9 cellular contexts compared by ENCODE assay signal in the genomic region with DNA sequence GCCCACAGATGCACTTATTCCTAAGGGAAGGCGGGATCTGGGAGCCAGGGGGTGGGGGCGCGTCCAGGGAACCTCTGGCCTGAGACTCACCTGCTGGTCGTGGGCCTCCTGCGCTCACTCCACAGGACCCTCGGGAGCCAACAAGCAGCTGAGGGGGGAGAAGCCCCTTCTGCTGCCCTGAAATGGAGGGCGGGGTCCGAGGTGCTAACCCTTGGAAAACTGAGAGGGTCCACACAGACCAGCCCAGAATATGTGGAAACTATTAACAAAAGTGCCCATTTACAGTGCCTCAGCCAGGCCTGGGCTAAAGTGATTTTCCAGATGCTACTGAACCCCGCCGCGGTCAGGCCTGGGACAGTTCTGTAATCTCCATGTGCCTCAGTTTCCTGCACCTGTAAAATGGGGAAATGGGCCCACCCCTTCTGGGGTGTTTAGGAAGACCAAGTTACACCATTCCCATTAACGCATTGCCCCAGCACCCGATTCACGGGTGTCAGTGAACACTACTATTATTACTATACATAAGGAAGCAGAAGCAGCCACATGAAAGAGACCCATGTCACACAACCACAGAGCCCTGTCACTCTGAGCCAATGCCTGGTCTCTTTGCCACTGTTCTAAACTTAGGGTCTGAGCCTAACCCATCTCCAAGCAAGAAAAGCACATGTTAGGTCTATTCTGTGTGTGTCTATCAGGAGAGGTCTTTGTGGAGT. TPM values are rescaled to one million over a fixed set of nuclear protein-coding genes. Genes with fewer than 3 reads are reported as not detected.
A peak's percentile ranks its signal among the peaks of the same experiment; 100 is the strongest.
DNase-seq lines count a peak whose midpoint lies in the region; ATAC-seq and TF ChIP-seq lines count a peak whose summit lies in the region.
"Had no signal": no experiment of that assay in that cellular context is flagged by ENCODE, and none has a peak within 500 bp of the region (broad histone marks: within the 10 kb centered on the region; RNA-seq: fewer than 3 reads in every experiment).

No MANE protein-coding gene starts in this region.

- CTCF ChIA-PET in CD8-positive, alpha-beta memory T cell (lab: Charles Lee) = no interaction called here

- intact Hi-C loops in sigmoid colon (cut with DNase I) = loop anchor here (10.0 kb wide), 2 partner anchors 91 to 811 kb away; partner anchors contain the start of gene MAPK8

- no peak overlapping the region for H3K4me3 ChIP-seq in CD8-positive, alpha-beta memory T cell (ENCODE audit: low read length)
- H3K4me3 ChIP-seq in hepatocyte (no peak overlapping the region), sigmoid colon (peak overlapping the region in 3 of 4 donors; percentile 65 to 77 (median 72))

- no peaks in the 10 kb centered on the region for H4K20me1 ChIP-seq in hepatocyte (ENCODE audit: insufficient read depth, poor library complexity, severe bottlenecking)

- H3K9me2 ChIP-seq in hepatocyte (replicated peaks; ENCODE audit: insufficient read depth) = no peaks in the 10 kb centered on the region

- H3K4me3 Mint-ChIP-seq in CD8-positive, alpha-beta memory T cell = peak overlapping the region in 6 of 7 donors; percentile 23 to 71 (median 63)
- peak overlapping the region; percentile 14 for H3K4me3 Mint-ChIP-seq in T-helper 2 cell treated with Interferon-gamma antibody and Interleukin-4, amounts not matched to agents 5 μg/mL and 100 μg/mL, for 36 hours

- H3K27ac Mint-ChIP-seq in CD8-positive, alpha-beta memory T cell = peak overlapping the region in 1 of 8 donors; percentile 33
- no peak overlapping the region for H3K27ac Mint-ChIP-seq in T-helper 2 cell treated with Interferon-gamma antibody and Interleukin-4, amounts not matched to agents 5 μg/mL and 100 μg/mL, for 36 hours

- peak overlapping the region; percentile 61 for H3K4me2 ChIP-seq in hepatocyte

- H2AFZ ChIP-seq in hepatocyte = no peak overlapping the region

- no peak for TF ChIP-seq POLR2A in sigmoid colon (IDR thresholded peaks at IDR 0.05)

- H3K27me3 Mint-ChIP-seq in CD8-positive, alpha-beta memory T cell = peaks cover 21 to 31% of the 10 kb centered on the region in 2 donors
- H3K27me3 Mint-ChIP-seq in T-helper 2 cell treated with Interferon-gamma antibody and Interleukin-4, amounts not matched to agents 5 μg/mL and 100 μg/mL, for 36 hours (ENCODE audit: low read depth) = peaks cover 31% of the 10 kb centered on the region

- no peaks in the 10 kb centered on the region for H3K27me3 ChIP-seq in CD8-positive, alpha-beta memory T cell (ENCODE audit: insufficient read depth, low read length, poor library complexity, severe bottlenecking)
- H3K27me3 ChIP-seq in hepatocyte (peaks cover 27% of the 10 kb centered on the region), sigmoid colon (no peaks in the 10 kb centered on the region)

- DNase-seq in CD8-positive, alpha-beta memory T cell = no peak
- DNase-seq in T-helper 2 cell treated with Interferon-gamma antibody and Interleukin-4, amounts not matched to agents 5 μg/mL and 100 μg/mL, for 36 hours (ENCODE audit: low spot score) = peak; percentile 12
- no peak for DNase-seq in hepatocyte (ENCODE audit: low spot score)
- no peak for DNase-seq in sigmoid colon
- no peak for DNase-seq in COLO829 (ENCODE audit: low spot score)
- DNase-seq in NCI-H146 treated with DMSO at 0.1 percent for 48 hours (lab: John Stamatoyannopoulos, UW; ENCODE audit: unreplicated experiment) = no peak
- no peak for DNase-seq in SKM-1 treated with dmso at 0.1 percent for 144 hours (lab: John Stamatoyannopoulos, UW; ENCODE audit: unreplicated experiment)

- TF ChIP-seq CTCF in hepatocyte (IDR thresholded peaks at IDR 0.05; ENCODE audit: poor library complexity) (no peak), sigmoid colon (IDR thresholded peaks at IDR 0.05) (no peak)

- H3K9me3 ChIP-seq in CD8-positive, alpha-beta memory T cell (ENCODE audit: low read length) = no peaks in the 10 kb centered on the region
- H3K9me3 ChIP-seq in hepatocyte (ENCODE audit: low read depth) = no peaks in the 10 kb centered on the region
- no peaks in the 10 kb centered on the region for H3K9me3 ChIP-seq in sigmoid colon

- 92% methylated on average over 13 of the region's 14 CpGs for WGBS in hepatocyte (ENCODE audit: low lambda C conversion rate, missing lambda C conversion rate)
- 75 to 82% methylated on average over 14 of the region's 14 CpGs for WGBS in sigmoid colon, 2 donors

- no peaks in the 10 kb centered on the region for H3K36me3 Mint-ChIP-seq in CD8-positive, alpha-beta memory T cell
- H3K36me3 Mint-ChIP-seq in T-helper 2 cell treated with Interferon-gamma antibody and Interleukin-4, amounts not matched to agents 5 μg/mL and 100 μg/mL, for 36 hours (ENCODE audit: low read depth) = no peaks in the 10 kb centered on the region

- no peaks in the 10 kb centered on the region for H3K36me3 ChIP-seq in CD8-positive, alpha-beta memory T cell (ENCODE audit: insufficient read depth, low read length)
- H3K36me3 ChIP-seq in hepatocyte (replicated peaks; ENCODE audit: insufficient read depth, low read depth) (no peaks in the 10 kb centered on the region), sigmoid colon (no peaks in the 10 kb centered on the region)

- no peaks in the 10 kb centered on the region for H3K9me3 Mint-ChIP-seq in CD8-positive, alpha-beta memory T cell
- H3K9me3 Mint-ChIP-seq in T-helper 2 cell treated with Interferon-gamma antibody and Interleukin-4, amounts not matched to agents 5 μg/mL and 100 μg/mL, for 36 hours = no peaks in the 10 kb centered on the region

- H3K4me1 Mint-ChIP-seq in CD8-positive, alpha-beta memory T cell = peaks cover 3 to 9% (median 8%) of the 10 kb centered on the region in 3 donors
- H3K4me1 Mint-ChIP-seq in T-helper 2 cell treated with Interferon-gamma antibody and Interleukin-4, amounts not matched to agents 5 μg/mL and 100 μg/mL, for 36 hours (ENCODE audit: low read depth) = peaks cover 8% of the 10 kb centered on the region

- no peak for TF ChIP-seq EP300 in sigmoid colon (IDR thresholded peaks at IDR 0.05)

- no peak for ATAC-seq in GM18502 (IDR thresholded peaks at IDR 0.05; ENCODE audit: poor library complexity, unreplicated experiment)

- no peaks in the 10 kb centered on the region for H3K79me2 ChIP-seq in hepatocyte

- POLR2A ChIA-PET in CD8-positive, alpha-beta memory T cell (lab: Charles Lee) = no interaction called here

- H3K4me1 ChIP-seq in CD8-positive, alpha-beta memory T cell (ENCODE audit: insufficient read depth, low read length) = no peaks in the 10 kb centered on the region
- peaks cover 8% of the 10 kb centered on the region for H3K4me1 ChIP-seq in hepatocyte (ENCODE audit: insufficient read depth)
- peaks cover 0 to 35% (median 15%) of the 10 kb centered on the region in 4 donors for H3K4me1 ChIP-seq in sigmoid colon

- H3K27ac ChIP-seq in CD8-positive, alpha-beta memory T cell (ENCODE audit: low read depth, low read length) = no peak overlapping the region
- H3K27ac ChIP-seq in hepatocyte (no peak overlapping the region), sigmoid colon (peak overlapping the region in 3 of 4 donors; percentile 35 to 63 (median 62))

RNA-seq across cellular contexts. Expression of gene VSTM4, which starts 0.6 kb away (rescaled TPM):
- under 1 TPM; 0.07 to 0.09 TPM for total RNA-seq in CD8-positive, alpha-beta memory T cell
- not detected for polyA plus RNA-seq in CD8-positive, alpha-beta memory T cell
- 6.5 and 10.2 TPM in 2 replicates for total RNA-seq in hepatocyte
- 8.5 and 9.0 TPM in 2 replicates for polyA plus RNA-seq in hepatocyte
- total RNA-seq in sigmoid colon = 10 to 100 TPM in 2 of 4 donors, 1 to 10 TPM in 2; 9.5 to 13.3 (median 10.9) TPM
- 1 to 10 TPM in 2 of 3 donors, under 1 TPM in 1; 0.23 to 3.3 (median 1.2) TPM for polyA plus RNA-seq in sigmoid colon

RNA-seq across cellular contexts. Expression of gene FAM170B, which starts 17.9 kb away (rescaled TPM):
- not detected for total RNA-seq in CD8-positive, alpha-beta memory T cell
- not detected for polyA plus RNA-seq in CD8-positive, alpha-beta memory T cell
- not detected in 2 replicates for total RNA-seq in hepatocyte
- not detected in 2 replicates for polyA plus RNA-seq in hepatocyte
- not detected for total RNA-seq in sigmoid colon
- not detected for polyA plus RNA-seq in sigmoid colon
- total RNA-seq: pulmonary artery endothelial cell had no signal

Comparison
In these comparisons a context has a peak if more than half of its experiments do, and no peak if none do; other contexts are left out.
1. H3K27ac ChIP-seq: peak in sigmoid colon (3 of 4); none in CD8-positive, alpha-beta memory T cell (single experiment) and hepatocyte (single experiment).
2. H3K4me3 ChIP-seq: peak in sigmoid colon (3 of 4); none in CD8-positive, alpha-beta memory T cell (single experiment) and hepatocyte (single experiment).